In genomic region chr5:125237026-125237425, GRCh38 we compare ENCODE assay signal across 22 cellular contexts.
DNase-seq lines count a peak whose midpoint lies in the region; ATAC-seq, FAIRE-seq and TF ChIP-seq lines count a peak whose summit lies in the region.
"Had no signal": no experiment of that assay in that cellular context is flagged by ENCODE, and none has a peak within 500 bp of the region (broad histone marks: within the 10 kb centered on the region; RNA-seq: fewer than 3 reads in every experiment).

No MANE protein-coding gene starts in this region.

- no peak overlapping the region for H2BK12ac ChIP-seq in H1 (ENCODE audit: low read depth, low read length)

- H2AK5ac ChIP-seq in H1 (ENCODE audit: low read depth, low read length): no peak overlapping the region

- H3K4me3 ChIP-seq in NT2/D1 (ENCODE audit: insufficient read length, low read depth) (no peak overlapping the region), H1 (ENCODE audit: extremely low read depth in 1 of 4, insufficient read depth in 2 of 4, low read depth in 3 of 4, low read length in 4 of 4) (no peak overlapping the region)
- H3K4me3 ChIP-seq: BLaER1 treated with 17β-estradiol and CSF1 and Interleukin-3, amounts not matched to agents 10 nM and 100 nM; SK-N-MC had no signal

- H3K4ac ChIP-seq in H1 (replicated peaks; ENCODE audit: insufficient read length, low read depth, low read length): no peak overlapping the region

- CTCF ChIA-PET in H1 (lab: Charles Lee; ENCODE audit: partially characterized antibody): interaction anchor here (0.6 to 2.9 kb wide), 2 partner anchors 11 to 1277 kb away, joined by 3 to 20 read pairs; no protein-coding TSS in a partner anchor

- WGBS in H1 (ENCODE audit: extremely low coverage in 1 of 2, insufficient coverage in 1 of 2, insufficient read length in 1 of 2, insufficient replicate concordance in 2 of 2, low coverage in 1 of 2, low lambda C conversion rate in 2 of 2, missing lambda C conversion rate in 1 of 2), 2 experiments: 8% methylated on average over 2 of the region's 2 CpGs; no CpG with 5 or more reads in 1 of the 2 experiments

- TF ChIP-seq POLR2A in H1 (IDR thresholded peaks at IDR 0.05; ENCODE audit: control extremely low read depth in 1 of 2, low read depth in 2 of 2, low read length in 2 of 2): no peak

- no peaks in the 10 kb centered on the region for H3K79me2 ChIP-seq in H1 (ENCODE audit: control insufficient read depth in 1 of 2, insufficient read depth in 2 of 2, low read length in 2 of 2)

- no peak overlapping the region; the same call in 1 of the 2 replicates for H2BK20ac ChIP-seq in H1 (ENCODE audit: low read length)

- H3K9me3 ChIP-seq in NT2/D1 (ENCODE audit: insufficient read depth, low read length) (peaks cover 6% of the 10 kb centered on the region; the same call in 1 of the 2 replicates), H1 (ENCODE audit: insufficient read depth in 2 of 2, low read depth in 1 of 2, low read length in 1 of 2) (0 out of 4 replicates have a peak, but pooled peaks cover 0 to 5% of the 10 kb centered on the region in 2 experiments)

- TF ChIP-seq EP300 in H1 (IDR thresholded peaks at IDR 0.05; ENCODE audit: borderline replicate concordance in 1 of 2, low read depth in 2 of 2, low read length in 2 of 2): no peak

- H3K56ac ChIP-seq in H1 (replicated peaks; ENCODE audit: insufficient read length, low read depth, low read length): no peak overlapping the region

- no peak overlapping the region for H3K23ac ChIP-seq in H1 (ENCODE audit: insufficient read length)

- peak in 1 of 2 experiments; percentile 14; a peak in 2 of 4 replicates for TF ChIP-seq RAD21 in H1 (IDR thresholded peaks at IDR 0.05 in 1 of 2, conservative IDR thresholded peaks at IDR 0.05 in 1 of 2; ENCODE audit: low read depth in 2 of 2, low read length in 2 of 2)

- no peak overlapping the region for H3K14ac ChIP-seq in H1 (ENCODE audit: insufficient read length)

- no peak for ATAC-seq in GM18861 (IDR thresholded peaks at IDR 0.05; ENCODE audit: unreplicated experiment)
- no peak for ATAC-seq in GM18907 (IDR thresholded peaks at IDR 0.05; ENCODE audit: unreplicated experiment)
- ATAC-seq: Panc1 had no signal

- H4K8ac ChIP-seq in H1 (ENCODE audit: extremely low read depth, insufficient read depth, low read length): no peak overlapping the region

- no peaks in the 10 kb centered on the region for H3K79me1 ChIP-seq in H1 (ENCODE audit: low read depth, low read length)

- no peak overlapping the region for H2BK120ac ChIP-seq in H1 (replicated peaks; ENCODE audit: low read depth, low read length)

- H3K4me1 ChIP-seq in NT2/D1 (ENCODE audit: insufficient read depth, insufficient read length): no peaks in the 10 kb centered on the region
- H3K4me1 ChIP-seq in H1 (replicated peaks in 1 of 4; ENCODE audit: control insufficient read depth in 3 of 4, insufficient read depth in 4 of 4, low read length in 3 of 4): peaks cover 3 to 10% (median 5%) of the 10 kb centered on the region in 4 experiments; a peak in 6 of 7 replicates

- POLR2A ChIA-PET in H1 (lab: Charles Lee; ENCODE audit: partially characterized antibody): no interaction called here

- no peak overlapping the region for H3K4me2 ChIP-seq in H1 (ENCODE audit: insufficient read depth in 1 of 2, low read depth in 2 of 2, low read length in 2 of 2)
- H3K4me2 ChIP-seq: KMS-11 had no signal

- H3K23me2 ChIP-seq in H1 (ENCODE audit: low read depth, low read length): no peaks in the 10 kb centered on the region

- no peak overlapping the region for H3K18ac ChIP-seq in H1 (ENCODE audit: extremely low read depth, low read length)

- no peak overlapping the region for H3K27ac ChIP-seq in H1 (ENCODE audit: low read depth, low read length)
- H3K27ac ChIP-seq: BLaER1 treated with 17β-estradiol and CSF1 and Interleukin-3, amounts not matched to agents 10 nM and 100 nM; KMS-11; SK-N-MC had no signal

- H2BK5ac ChIP-seq in H1 (ENCODE audit: low read depth, low read length): peak overlapping the region; percentile 0; the same call in 1 of the 2 replicates

- no peaks in the 10 kb centered on the region for H4K20me1 ChIP-seq in H1 (replicated peaks in 1 of 2; ENCODE audit: control insufficient read depth in 1 of 2, insufficient read depth in 2 of 2, low read length in 2 of 2)
- H4K20me1 ChIP-seq: BLaER1 treated with 17β-estradiol and CSF1 and Interleukin-3, amounts not matched to agents 10 nM and 100 nM had no signal

- peak; percentile 89 for FAIRE-seq in H1 (lab: Jason Lieb, UNC)
- FAIRE-seq: A204.1, D721Med, GM12892 had no signal

- H3K36me3 ChIP-seq in NT2/D1 (ENCODE audit: insufficient read depth, insufficient read length, low read length) (no peaks in the 10 kb centered on the region), H1 (ENCODE audit: control insufficient read depth in 2 of 4, insufficient read depth in 4 of 4, low read length in 3 of 4) (no peaks in the 10 kb centered on the region)
- H3K36me3 ChIP-seq: BLaER1 treated with 17β-estradiol and CSF1 and Interleukin-3, amounts not matched to agents 10 nM and 100 nM had no signal

- no peak overlapping the region for H4K5ac ChIP-seq in H1 (ENCODE audit: insufficient read length, low read depth, low read length)

- no peak overlapping the region for H3K9ac ChIP-seq in NT2/D1 (ENCODE audit: insufficient read length, low read depth)
- H3K9ac ChIP-seq in H1 (replicated peaks in 1 of 4; ENCODE audit: extremely low read depth in 1 of 4, low read depth in 3 of 4, low read length in 3 of 4): no peak overlapping the region
- H3K9ac ChIP-seq: BLaER1 treated with 17β-estradiol and CSF1 and Interleukin-3, amounts not matched to agents 10 nM and 100 nM; KMS-11 had no signal

- TF ChIP-seq CTCF in H1 (IDR thresholded peaks at IDR 0.05; ENCODE audit: control extremely low read depth in 1 of 3, insufficient read depth in 1 of 3, low read depth in 1 of 3, low read length in 3 of 3): no peak

- peak; percentile 5 for DNase-seq in ELF-1 (ENCODE audit: low read depth, low spot score)
- DNase-seq in NT2/D1 (ENCODE audit: low read depth, low spot score): peak; percentile 70
- peak in 1 of 2 experiments; percentile 25 for DNase-seq in H1 (ENCODE audit: low read depth in 1 of 2, low spot score in 2 of 2)
- DNase-seq in iPS-NIHi7 (ENCODE audit: extremely low spot score): peak; percentile 17
- DNase-seq in activated CD4-positive, alpha-beta T cell treated with anti-CD3 and anti-CD28 coated beads for 1 hour: no peak
- DNase-seq in NCI-H2107 (lab: John Stamatoyannopoulos, UW): no peak
- DNase-seq: DND-41, GF-D8, NCI-H1092, NCI-H146, NCI-H2081 treated with DMSO at 0.1 percent for 48 hours, NCI-H2227 treated with DMSO at 0.1 percent for 48 hours, NCI-H524 had no signal

- H4K91ac ChIP-seq in H1 (replicated peaks; ENCODE audit: insufficient read length, low read length): no peak overlapping the region

- no peak overlapping the region for H2BK15ac ChIP-seq in H1 (ENCODE audit: low read length)

- H2AFZ ChIP-seq in H1 (ENCODE audit: low read length): no peak overlapping the region

- H3K27me3 ChIP-seq in NT2/D1 (ENCODE audit: insufficient read depth, insufficient read length) (no peaks in the 10 kb centered on the region), H1 (replicated peaks in 1 of 4; ENCODE audit: control insufficient read depth in 3 of 4, extremely low read depth in 1 of 4, insufficient read depth in 3 of 4, low read length in 3 of 4) (no peaks in the 10 kb centered on the region)
- H3K27me3 ChIP-seq: BLaER1 treated with 17β-estradiol and CSF1 and Interleukin-3, amounts not matched to agents 10 nM and 100 nM had no signal

TF ChIP-seq in H1, 55 proteins besides CTCF, POLR2A, EP300 and RAD21:
- TF ChIP-seq KDM5A (IDR thresholded peaks at IDR 0.05; ENCODE audit: low read length) (no peak), SP2 (IDR thresholded peaks at IDR 0.05; ENCODE audit: low read length) (no peak), MAX (IDR thresholded peaks at IDR 0.05) (peak; percentile 34; the same call in 1 of the 2 replicates), MAFK (IDR thresholded peaks at IDR 0.05; ENCODE audit: low read depth, low read length) (0 out of 2 replicates have a peak, but pooled peaks have one; percentile 29), USF2 (IDR thresholded peaks at IDR 0.05; ENCODE audit: low read length) (peak; percentile 66; the same call in 1 of the 2 replicates), TBP (IDR thresholded peaks at IDR 0.05; ENCODE audit: low read depth, low read length) (no peak), TEAD4 (IDR thresholded peaks at IDR 0.05; ENCODE audit: low read depth, low read length) (0 out of 2 replicates have a peak, but pooled peaks have one; percentile 23), NANOG (IDR thresholded peaks at IDR 0.05; ENCODE audit: insufficient read depth, low read depth, low read length, poor library complexity, severe bottlenecking) (peak; percentile 68)
TF ChIP-seq in H1: peak in this region for 5.

Comparison
In these comparisons a context has a peak if more than half of its experiments do, and no peak if none do; other contexts are left out.
1. DNase-seq: peak in ELF-1 (single experiment), NT2/D1 (single experiment) and iPS-NIHi7 (single experiment); none in activated CD4-positive, alpha-beta T cell treated with anti-CD3 and anti-CD28 coated beads for 1 hour (single experiment) and NCI-H2107 (single experiment).